Comparison of ENCODE assay signal across 17 cellular contexts in the genomic region with DNA sequence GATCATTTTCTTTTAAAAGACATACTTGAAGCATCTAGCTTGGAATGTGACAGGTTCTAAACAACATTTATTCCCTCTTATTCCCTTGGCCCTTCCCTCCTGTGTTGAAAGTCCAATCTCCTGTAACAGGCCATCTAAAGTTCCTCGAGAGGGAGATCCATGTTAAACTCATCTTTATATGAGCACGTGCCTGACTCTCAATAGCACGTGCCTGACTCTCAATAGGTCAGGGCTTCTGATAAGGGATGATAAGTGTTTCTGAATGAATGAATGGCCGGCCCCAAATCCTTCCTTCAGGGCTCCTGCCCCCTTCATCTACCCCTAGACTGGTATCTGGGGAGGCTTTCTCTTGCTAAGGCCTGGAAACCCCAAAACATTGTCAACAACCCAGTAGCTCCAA. TPM values are rescaled to one million over a fixed set of nuclear protein-coding genes. Genes with fewer than 3 reads are reported as not detected.
DNase-seq lines count a peak whose midpoint lies in the region; ATAC-seq and TF ChIP-seq lines count a peak whose summit lies in the region.
"Had no signal": no experiment of that assay in that cellular context is flagged by ENCODE, and none has a peak within 500 bp of the region (broad histone marks: within the 10 kb centered on the region; RNA-seq: fewer than 3 reads in every experiment).

No MANE protein-coding gene starts in this region.

- H3K36me3 Mint-ChIP-seq in activated CD8-positive, alpha-beta T cell treated with anti-CD3 and anti-CD28 coated beads, Interleukin-2, amount 10 ng/mL, durations not matched to agents 7 days and 5 days (ENCODE audit: low read depth): no peaks in the 10 kb centered on the region

- POLR2A ChIA-PET in activated CD8-positive, alpha-beta T cell treated with anti-CD3 and anti-CD28 coated beads, Interleukin-2, amount 10 ng/mL, durations not matched to agents 7 days and 5 days (lab: Charles Lee): no interaction called here

- H3K4me1 ChIP-seq in right atrium auricular region (peaks cover 0 to 58% of the 10 kb centered on the region in 2 donors), iPS-20b (ENCODE audit: insufficient read depth, low read length) (peaks cover 8% of the 10 kb centered on the region; the same call in 1 of the 2 replicates), gastrocnemius medialis (peaks cover 30 to 45% of the 10 kb centered on the region in 2 donors)
- H3K4me1 ChIP-seq: Caco-2 had no signal

- peaks cover 67% of the 10 kb centered on the region for H3K36me3 ChIP-seq in right atrium auricular region
- H3K36me3 ChIP-seq in iPS-20b (ENCODE audit: insufficient read depth, low read depth, low read length): peaks cover 4% of the 10 kb centered on the region; the same call in 1 of the 2 replicates
- H3K36me3 ChIP-seq in gastrocnemius medialis: peaks cover 0 to 9% of the 10 kb centered on the region in 2 donors

- CTCF ChIA-PET in activated CD8-positive, alpha-beta T cell treated with anti-CD3 and anti-CD28 coated beads, Interleukin-2, amount 10 ng/mL, durations not matched to agents 7 days and 5 days (lab: Charles Lee): no interaction called here

- ATAC-seq in Right ventricle myocardium inferior: no peak
- no peak for ATAC-seq in gastrocnemius medialis
- ATAC-seq in activated CD8-positive, alpha-beta T cell treated with anti-CD3 and anti-CD28 coated beads, Interleukin-2, amount 10 ng/mL, durations not matched to agents 7 days and 5 days: no peak
- ATAC-seq in GM18861 (IDR thresholded peaks at IDR 0.05; ENCODE audit: unreplicated experiment): no peak
- ATAC-seq: PC-3 had no signal

- peak overlapping the region; percentile 70; the same call in 1 of the 2 replicates for H3K9ac ChIP-seq in iPS-20b (ENCODE audit: low read depth, low read length)

- H3K9me3 ChIP-seq in right atrium auricular region (no peaks in the 10 kb centered on the region), iPS-20b (ENCODE audit: insufficient read depth, low read depth, low read length) (no peaks in the 10 kb centered on the region), gastrocnemius medialis (no peaks in the 10 kb centered on the region)
- H3K9me3 ChIP-seq: Caco-2 had no signal

- in situ Hi-C loops in gastrocnemius medialis (cut with MboI; ENCODE audit: low sequenced_read_pairs in 4 of 4): no loop called here

- intact Hi-C loops in Right ventricle myocardium inferior (cut with DNase I): loop anchor here (5.0 kb wide), 2 partner anchors 58 to 103 kb away; a partner anchor contains a TSS
- intact Hi-C loops in gastrocnemius medialis (cut with DNase I; ENCODE audit: low total_unique reads): no loop called here

- H3K27me3 ChIP-seq in right atrium auricular region: no peaks in the 10 kb centered on the region
- H3K27me3 ChIP-seq in iPS-20b (ENCODE audit: insufficient read depth, low read length): no peaks in the 10 kb centered on the region
- H3K27me3 ChIP-seq in gastrocnemius medialis: no peaks in the 10 kb centered on the region

- peaks cover 4% of the 10 kb centered on the region for H3K4me1 Mint-ChIP-seq in activated CD8-positive, alpha-beta T cell treated with anti-CD3 and anti-CD28 coated beads, Interleukin-2, amount 10 ng/mL, durations not matched to agents 7 days and 5 days (ENCODE audit: low read depth)
- H3K4me1 Mint-ChIP-seq: activated B cell treated with CpG ODN at 0.5 μM for 24 hours had no signal

- no peak overlapping the region for H3K27ac Mint-ChIP-seq in activated CD8-positive, alpha-beta T cell treated with anti-CD3 and anti-CD28 coated beads, Interleukin-2, amount 10 ng/mL, durations not matched to agents 7 days and 5 days
- H3K27ac Mint-ChIP-seq: activated B cell treated with CpG ODN at 0.5 μM for 24 hours; activated naive CD4-positive, alpha-beta T cell treated with anti-CD3 and anti-CD28 coated beads for 36 hours; progenitor cell of endocrine pancreas had no signal

- peak overlapping the region; percentile 87 to 96 for H3K27ac ChIP-seq in right atrium auricular region
- peak overlapping the region; percentile 35 for H3K27ac ChIP-seq in iPS-20b (ENCODE audit: low read length)
- peak overlapping the region; percentile 55 to 84 (median 80) for H3K27ac ChIP-seq in gastrocnemius medialis

- H3K4me3 Mint-ChIP-seq in activated CD8-positive, alpha-beta T cell treated with anti-CD3 and anti-CD28 coated beads, Interleukin-2, amount 10 ng/mL, durations not matched to agents 7 days and 5 days: no peak overlapping the region
- H3K4me3 Mint-ChIP-seq: activated B cell treated with CpG ODN at 0.5 μM for 24 hours; activated naive CD4-positive, alpha-beta T cell treated with anti-CD3 and anti-CD28 coated beads for 36 hours had no signal

- DNase-seq in right atrium auricular region (ENCODE audit: low spot score): no peak
- DNase-seq in Right ventricle myocardium inferior (ENCODE audit: missing footprints): no peak
- no peak for DNase-seq in gastrocnemius medialis
- DNase-seq in activated CD8-positive, alpha-beta T cell treated with anti-CD3 and anti-CD28 coated beads, Interleukin-2, amount 10 ng/mL, durations not matched to agents 7 days and 5 days: no peak
- no peak for DNase-seq in NCI-H446 treated with DMSO at 0.1 percent for 48 hours (lab: John Stamatoyannopoulos, UW)
- DNase-seq in GM03348 (ENCODE audit: low spot score): no peak
- DNase-seq: activated B cell treated with CpG ODN at 0.5 μM for 24 hours; activated naive CD4-positive, alpha-beta T cell treated with anti-CD3 and anti-CD28 coated beads for 36 hours; Caco-2; KG1; mesendoderm; NCI-H1436 treated with DMSO at 0.1 percent for 48 hours; PC-3; stimulated activated CD4-positive, alpha-beta T cell treated with anti-CD3 and anti-CD28 coated beads, Interleukin-2, amount 100 ng/mL, for 48 hours had no signal

- H3K27me3 Mint-ChIP-seq in activated CD8-positive, alpha-beta T cell treated with anti-CD3 and anti-CD28 coated beads, Interleukin-2, amount 10 ng/mL, durations not matched to agents 7 days and 5 days (ENCODE audit: low read depth): no peaks in the 10 kb centered on the region
- H3K27me3 Mint-ChIP-seq: activated B cell treated with CpG ODN at 0.5 μM for 24 hours, progenitor cell of endocrine pancreas had no signal

- H3K9me3 Mint-ChIP-seq in activated CD8-positive, alpha-beta T cell treated with anti-CD3 and anti-CD28 coated beads, Interleukin-2, amount 10 ng/mL, durations not matched to agents 7 days and 5 days (ENCODE audit: insufficient read depth): no peaks in the 10 kb centered on the region
- H3K9me3 Mint-ChIP-seq: activated B cell treated with CpG ODN at 0.5 μM for 24 hours; activated naive CD4-positive, alpha-beta T cell treated with anti-CD3 and anti-CD28 coated beads for 36 hours had no signal

- TF ChIP-seq POLR2A in gastrocnemius medialis (IDR thresholded peaks at IDR 0.05): no peak

- H3K4me3 ChIP-seq in right atrium auricular region (no peak overlapping the region), iPS-20b (ENCODE audit: low read length) (no peak overlapping the region), gastrocnemius medialis (no peak overlapping the region)

- TF ChIP-seq CTCF in right atrium auricular region (IDR thresholded peaks at IDR 0.05) (no peak), gastrocnemius medialis (IDR thresholded peaks at IDR 0.05 in 4 of 5, conservative IDR thresholded peaks at IDR 0.05 in 1 of 5) (no peak)

RNA-seq across cellular contexts. Expression of gene RPL27A, which starts 27.2 kb away (rescaled TPM):
- total RNA-seq in right atrium auricular region (100 to 1,000 TPM; 598 to 620 TPM), Right ventricle myocardium inferior (679 TPM), gastrocnemius medialis (100 to 1,000 TPM; 598 to 693 (median 633) TPM)
- 100 to 1,000 TPM; 716 to 768 TPM for total RNA-seq in activated CD8-positive, alpha-beta T cell treated with anti-CD3 and anti-CD28 coated beads, Interleukin-2, amount 10 ng/mL, durations not matched to agents 7 days and 5 days

RNA-seq across cellular contexts. Expression of gene TRIM66, which starts 27.3 kb away (rescaled TPM):
- 1 to 10 TPM in 1 of 2 donors, under 1 TPM in 1; 0.56 to 3.7 TPM for total RNA-seq in right atrium auricular region
- 3.5 TPM for total RNA-seq in Right ventricle myocardium inferior
- 1 to 10 TPM in 2 of 4 donors, under 1 TPM in 2; 0.55 to 6.5 (median 1.1) TPM for total RNA-seq in gastrocnemius medialis
- total RNA-seq in activated CD8-positive, alpha-beta T cell treated with anti-CD3 and anti-CD28 coated beads, Interleukin-2, amount 10 ng/mL, durations not matched to agents 7 days and 5 days: 10 to 100 TPM; 28.1 to 28.2 TPM

Comparison
In these comparisons a context has a peak if more than half of its experiments do, and no peak if none do; other contexts are left out.
1. H3K27ac ChIP-seq: peak in every context shown above with its lines; median percentile 92 in right atrium auricular region; 80 in gastrocnemius medialis; 35 in iPS-20b.